In the genomic region with DNA sequence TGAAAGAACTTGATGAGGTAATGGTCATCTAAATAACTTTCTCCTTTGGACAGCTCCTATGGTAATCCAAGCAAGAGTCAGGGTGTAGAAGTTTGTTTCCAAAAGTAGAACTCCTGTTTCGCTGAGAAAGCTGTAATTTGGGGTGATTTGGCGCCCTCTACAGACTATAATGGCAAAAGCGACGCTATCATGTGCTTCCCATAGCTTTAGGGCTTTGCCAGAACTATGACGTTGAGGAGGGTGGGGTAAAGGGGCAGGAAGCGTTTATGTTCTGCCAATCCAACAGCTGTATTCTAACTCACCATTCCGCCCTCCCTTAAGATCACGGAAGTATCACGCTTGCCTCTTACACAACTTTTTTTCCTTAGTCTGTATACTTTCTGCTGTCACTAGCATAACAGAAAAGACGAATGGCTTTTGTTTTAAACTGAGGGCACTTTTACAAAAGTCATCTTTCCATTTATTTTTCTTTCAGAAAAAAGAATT, we compare ENCODE assay signal across 8 cellular contexts.
DNase-seq lines count a peak whose midpoint lies in the region; ATAC-seq lines count a peak whose summit lies in the region.

A gene with protein sequence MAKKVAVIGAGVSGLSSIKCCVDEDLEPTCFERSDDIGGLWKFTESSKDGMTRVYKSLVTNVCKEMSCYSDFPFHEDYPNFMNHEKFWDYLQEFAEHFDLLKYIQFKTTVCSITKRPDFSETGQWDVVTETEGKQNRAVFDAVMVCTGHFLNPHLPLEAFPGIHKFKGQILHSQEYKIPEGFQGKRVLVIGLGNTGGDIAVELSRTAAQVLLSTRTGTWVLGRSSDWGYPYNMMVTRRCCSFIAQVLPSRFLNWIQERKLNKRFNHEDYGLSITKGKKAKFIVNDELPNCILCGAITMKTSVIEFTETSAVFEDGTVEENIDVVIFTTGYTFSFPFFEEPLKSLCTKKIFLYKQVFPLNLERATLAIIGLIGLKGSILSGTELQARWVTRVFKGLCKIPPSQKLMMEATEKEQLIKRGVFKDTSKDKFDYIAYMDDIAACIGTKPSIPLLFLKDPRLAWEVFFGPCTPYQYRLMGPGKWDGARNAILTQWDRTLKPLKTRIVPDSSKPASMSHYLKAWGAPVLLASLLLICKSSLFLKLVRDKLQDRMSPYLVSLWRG (plus strand): TSS at position 349 of the 486 bp plus-strand sequence. CDS start 5,643 bp downstream, outside the sequence.

- peak within 1 kb of the TSS; percentile 41; the same call in 1 of the 2 replicates for H3K9ac ChIP-seq in HUES48 (ENCODE audit: low read depth, low read length)
- peak within 1 kb of the TSS; percentile 47 to 55 for H3K9ac ChIP-seq in mucosa of rectum (ENCODE audit: low read depth in 1 of 2, low read length in 2 of 2)

- peak within 1 kb of the TSS; percentile 45 for H3K27ac ChIP-seq in HUES48 (ENCODE audit: low read depth, low read length)
- H3K27ac ChIP-seq in mucosa of rectum (ENCODE audit: low read depth in 2 of 2, low read length in 2 of 2) = peak within 1 kb of the TSS; percentile 62 to 75

- DNase-seq in D341Med (ENCODE audit: low spot score) (peak; percentile 89), NOMO-1 treated with dmso at 0.1 percent for 144 hours (lab: John Stamatoyannopoulos, UW; ENCODE audit: unreplicated experiment) (peak; percentile 97), epidermal melanocyte (ENCODE audit: insufficient read length, low spot score) (peak; percentile 93)
- DNase-seq in activated CD8-positive, alpha-beta memory T cell treated with anti-CD3 and anti-CD28 coated beads, Interleukin-2, amount 50 U/mL, for 1 hour (ENCODE audit: extremely low read depth) = peak; percentile 69
- DNase-seq in stimulated activated CD8-positive, alpha-beta memory T cell treated with anti-CD3 and anti-CD28 coated beads, Interleukin-4, amount 100 ng/mL, for 4 hours (ENCODE audit: low read depth in 2 of 2, low spot score in 1 of 2) = peak; percentile 60 to 71

- peaks cover 12% of the 10 kb centered on the region for H3K4me1 ChIP-seq in HUES48 (ENCODE audit: control insufficient read depth, insufficient read depth, low read length)
- peaks cover 0 to 6% of the 10 kb centered on the region in 2 donors for H3K4me1 ChIP-seq in mucosa of rectum (ENCODE audit: control insufficient read depth in 2 of 2, insufficient read depth in 2 of 2, low read length in 2 of 2)

- ATAC-seq in GM21423 (IDR thresholded peaks at IDR 0.05; ENCODE audit: unreplicated experiment) = peak; percentile 100

- H3K36me3 ChIP-seq in HUES48 (ENCODE audit: control insufficient read depth, insufficient read depth, low read length) (no peaks in the 10 kb centered on the region), mucosa of rectum (ENCODE audit: control insufficient read depth in 2 of 2, insufficient read depth in 2 of 2, low read length in 2 of 2) (no peaks in the 10 kb centered on the region)

- H3K4me3 ChIP-seq in HUES48 (ENCODE audit: low read depth, low read length) (peak within 1 kb of the TSS; percentile 53), mucosa of rectum (ENCODE audit: low read length in 2 of 2) (peak within 1 kb of the TSS; percentile 63 to 66)

- H3K27me3 ChIP-seq in HUES48 (ENCODE audit: control insufficient read depth, insufficient read depth, low read length) (no peaks in the 10 kb centered on the region), mucosa of rectum (ENCODE audit: control insufficient read depth in 2 of 2, insufficient read depth in 2 of 2, low read length in 2 of 2) (no peaks in the 10 kb centered on the region)

- H3K9me3 ChIP-seq in HUES48 (ENCODE audit: control insufficient read depth, insufficient read depth, low read length) = no peaks in the 10 kb centered on the region; the same call in 1 of the 2 replicates
- no peaks in the 10 kb centered on the region for H3K9me3 ChIP-seq in mucosa of rectum (ENCODE audit: control insufficient read depth in 2 of 2, low read length in 2 of 2)

Comparison
In these comparisons a context has a peak if more than half of its experiments do, and no peak if none do; other contexts are left out.
1. Peak in every context shown above with its lines: DNase-seq, ATAC-seq, H3K4me3 ChIP-seq and H3K27ac ChIP-seq.